10 cellular contexts compared by ENCODE assay signal in genomic region chr12:31961137-31961536, GRCh38. TPM values are rescaled to one million over a fixed set of nuclear protein-coding genes. Genes with fewer than 3 reads are reported as not detected.
DNase-seq lines count a peak whose midpoint lies in the region; ATAC-seq, FAIRE-seq and TF ChIP-seq lines count a peak whose summit lies in the region.
"Had no signal": no experiment of that assay in that cellular context is flagged by ENCODE, and none has a peak within 500 bp of the region (broad histone marks: within the 10 kb centered on the region; RNA-seq: fewer than 3 reads in every experiment).

No MANE protein-coding gene starts in this region.

- no peak for TF ChIP-seq CTCF in heart left ventricle (IDR thresholded peaks at IDR 0.05)
- no peak for TF ChIP-seq CTCF in GM12878 (IDR thresholded peaks at IDR 0.05 in 2 of 3, conservative IDR thresholded peaks at IDR 0.05 in 1 of 3; ENCODE audit: control insufficient read depth in 2 of 3, extremely low read depth in 1 of 3, insufficient read depth in 1 of 3, low read depth in 3 of 3, low read length in 3 of 3)
- no peak for TF ChIP-seq CTCF in lung (IDR thresholded peaks at IDR 0.05; ENCODE audit: control extremely low read depth, extremely low read depth)
- TF ChIP-seq CTCF in upper lobe of right lung (IDR thresholded peaks at IDR 0.05), result no peak
- TF ChIP-seq CTCF in RWPE1 (conservative IDR thresholded peaks at IDR 0.05; ENCODE audit: low read depth), result no peak

- FAIRE-seq in GM12878 (lab: Jason Lieb, UNC), result peak; percentile 75
- FAIRE-seq: frontal cortex had no signal

- in situ Hi-C loops in GM12878 (cut with MboI), result no loop called here

- intact Hi-C loops in heart left ventricle (cut with DNase I) (loop anchor here in 4 of 10 donors (5.0 to 10.0 kb wide), 3 partner anchors 226 to 306 kb away; partner anchors contain the start of gene ETFBKMT (in 2 of the 4)), left cardiac atrium (cut with DNase I) (no loop called here), GM12878 (cut with micrococcal nuclease; ENCODE audit: unreplicated experiment) (loop anchor here (2.0 to 10.0 kb wide), 3 partner anchors 174 to 304 kb away; no protein-coding TSS in a partner anchor), upper lobe of right lung (cut with DNase I) (no loop called here)

- H3K27me3 ChIP-seq in heart left ventricle (no peaks in the 10 kb centered on the region), GM12878 (replicated peaks in 1 of 2; ENCODE audit: control insufficient read depth in 2 of 2, insufficient read depth in 2 of 2, low read length in 1 of 2) (no peaks in the 10 kb centered on the region), lung (ENCODE audit: control insufficient read depth, insufficient read depth) (no peaks in the 10 kb centered on the region), upper lobe of right lung (no peaks in the 10 kb centered on the region)

- H3K9me3 ChIP-seq in heart left ventricle (peaks cover 0 to 5% (median 0%) of the 10 kb centered on the region in 12 donors), GM12878 (replicated peaks; ENCODE audit: control insufficient read depth, insufficient read depth, low read length) (peaks cover 17% of the 10 kb centered on the region), lung (ENCODE audit: control insufficient read depth in 2 of 2, insufficient read depth in 1 of 2, low read length in 1 of 2) (no peaks in the 10 kb centered on the region), upper lobe of right lung (no peaks in the 10 kb centered on the region)

- H4K20me1 ChIP-seq in GM12878 (ENCODE audit: control insufficient read depth, insufficient read depth), result no peaks in the 10 kb centered on the region

- H3K4me3 ChIP-seq in heart left ventricle, result peak overlapping the region in 10 of 12 donors; percentile 63 to 92 (median 76)
- peak overlapping the region; percentile 86 for H3K4me3 ChIP-seq in GM12878
- H3K4me3 ChIP-seq in lung, result peak overlapping the region; percentile 57
- H3K4me3 ChIP-seq in upper lobe of right lung, result peak overlapping the region; percentile 82

- CTCF ChIA-PET in GM12878 (lab: Yijun Ruan, JAX) (interaction anchor here (0.7 to 1.8 kb wide), 7 partner anchors 10 to 351 kb away, joined by 3 to 5 read pairs (median 3); no protein-coding TSS in a partner anchor), RWPE1 (lab: Yijun Ruan, JAX) (interaction anchor here (0.7 kb wide), 1 partner anchor 246 kb away, joined by 3 read pairs; no protein-coding TSS in a partner anchor)

- 44 to 67% (median 50%) methylated on average over 2 of the region's 2 CpGs for WGBS in heart left ventricle, 4 donors
- WGBS in GM12878 (ENCODE audit: insufficient coverage, insufficient replicate concordance, low lambda C conversion rate, missing lambda C conversion rate), result 4% methylated on average over 2 of the region's 2 CpGs
- 46 to 57% methylated on average over 2 of the region's 2 CpGs for WGBS in lung, 2 donors

- DNase-seq in heart left ventricle (no peak), left cardiac atrium (no peak), GM12878 (ENCODE audit: low read depth, low spot score) (no peak), lung (ENCODE audit: low spot score) (no peak), upper lobe of right lung (no peak), NCI-H2029 treated with DMSO at 0.1 percent for 48 hours (lab: John Stamatoyannopoulos, UW) (no peak), DMS53 treated with DMSO at 0.1 percent for 48 hours (lab: John Stamatoyannopoulos, UW; ENCODE audit: unreplicated experiment) (no peak), RWPE1 (ENCODE audit: low spot score) (no peak)
- DNase-seq: SHP77 had no signal

- H3K79me2 ChIP-seq in GM12878 (ENCODE audit: control insufficient read depth, insufficient read depth, low read length), result peaks cover 73% of the 10 kb centered on the region

- peaks cover 0 to 66% (median 32%) of the 10 kb centered on the region in 12 donors for H3K4me1 ChIP-seq in heart left ventricle
- H3K4me1 ChIP-seq in GM12878 (ENCODE audit: control insufficient read depth, insufficient read depth, low read length), result peaks cover 12% of the 10 kb centered on the region; the same call in 1 of the 2 replicates
- peaks cover 9 to 25% of the 10 kb centered on the region in 2 donors for H3K4me1 ChIP-seq in lung (ENCODE audit: control insufficient read depth in 2 of 2, insufficient read depth in 2 of 2, low read length in 2 of 2)
- peaks cover 46% of the 10 kb centered on the region for H3K4me1 ChIP-seq in upper lobe of right lung

- TF ChIP-seq POLR2A in heart left ventricle (IDR thresholded peaks at IDR 0.05), result no peak
- TF ChIP-seq POLR2A in GM12878 (IDR thresholded peaks at IDR 0.05; ENCODE audit: low read depth, low read length), result no peak

- TF ChIP-seq EP300 in GM12878 (IDR thresholded peaks at IDR 0.05; ENCODE audit: borderline replicate concordance in 1 of 2, control insufficient read depth in 1 of 2, low read depth in 2 of 2, low read length in 2 of 2), result no peak

- TF ChIP-seq RAD21 in GM12878 (IDR thresholded peaks at IDR 0.05; ENCODE audit: insufficient read depth, low read depth, low read length), result no peak

- peak overlapping the region in 6 of 12 donors; percentile 2 to 97 (median 90) for H3K27ac ChIP-seq in heart left ventricle
- H3K27ac ChIP-seq in GM12878 (ENCODE audit: control insufficient read depth, insufficient read depth), result peak overlapping the region; percentile 76
- no peak overlapping the region for H3K27ac ChIP-seq in lung (ENCODE audit: low read depth in 1 of 2, low read length in 1 of 2)
- peak overlapping the region; percentile 94 for H3K27ac ChIP-seq in upper lobe of right lung
- no peak overlapping the region for H3K27ac ChIP-seq in RWPE1

- peak overlapping the region; percentile 64 for H3K9ac ChIP-seq in GM12878 (ENCODE audit: control insufficient read depth, insufficient read depth, low read length)

- RAD21 ChIA-PET in GM12878 (lab: Charles Lee; ENCODE audit: unreplicated experiment), result interaction anchor here (0.6 to 6.2 kb wide), 10 partner anchors 9 to 308 kb away, joined by 3 to 47 read pairs (median 5); partner anchors contain the start of gene AMN1

- no peak overlapping the region for H2AFZ ChIP-seq in GM12878 (ENCODE audit: control insufficient read depth, low read depth, low read length)

- H3K36me3 ChIP-seq in heart left ventricle (peaks cover 0 to 57% (median 25%) of the 10 kb centered on the region in 9 donors), GM12878 (ENCODE audit: control insufficient read depth in 2 of 2, insufficient read depth in 2 of 2, low read length in 1 of 2) (0 out of 4 replicates have a peak, but pooled peaks cover 0 to 4% of the 10 kb centered on the region in 2 experiments), lung (ENCODE audit: control insufficient read depth in 2 of 2, insufficient read depth in 2 of 2, low read length in 2 of 2) (peaks cover 3 to 6% of the 10 kb centered on the region in 2 donors), upper lobe of right lung (peaks cover 44% of the 10 kb centered on the region)

- POLR2A ChIA-PET in GM12878 (lab: Charles Lee) (interaction anchor here (0.6 to 1.4 kb wide), 7 partner anchors 150 to 308 kb away, joined by 3 to 5 read pairs (median 4); no protein-coding TSS in a partner anchor), RWPE1 (lab: Yijun Ruan, JAX; ENCODE audit: low non-redundant PET) (no interaction called here)

- no peak for ATAC-seq in heart left ventricle
- ATAC-seq in left cardiac atrium, result no peak
- ATAC-seq in GM12878, result peak; percentile 2; the same call in 2 of the 3 replicates
- no peak for ATAC-seq in lung (ENCODE audit: insufficient read depth, low FRiP score)
- no peak for ATAC-seq in upper lobe of right lung

- SMC1A ChIA-PET in GM12878 (lab: Charles Lee; ENCODE audit: uncharacterized antibody, unreplicated experiment), result interaction anchor here (0.7 to 2.2 kb wide), 21 partner anchors 8 to 567 kb away, joined by 3 to 7 read pairs (median 4); no protein-coding TSS in a partner anchor

- TSS peak; percentile 53 for BruUV-seq in GM12878 (replicated peaks; lab: Mats Ljungman, UMichigan)

- peak overlapping the region; percentile 92 for H3K4me2 ChIP-seq in GM12878 (ENCODE audit: control insufficient read depth, insufficient read depth)

RNA-seq across cellular contexts. Expression of gene RESF1, which starts 1.9 kb away (rescaled TPM):
- total RNA-seq in heart left ventricle (10 to 100 TPM; 13.7 to 42.8 (median 22.8) TPM), left cardiac atrium (10 to 100 TPM; 19.8 to 31.2 TPM), GM12878 (2014; rRNA removed) (35.0 and 45.0 TPM in 2 replicates), GM12878 (2014; rRNA removed; fragmentation: Illumina TruSeq; extraction: Trizol) (78.7 and 81.8 TPM in 2 replicates), GM12878 (2021) (54.5 and 60.5 TPM in 2 replicates), lung (10 to 100 TPM; 55.6 to 65.4 TPM), upper lobe of right lung (72.3 TPM)
- polyA plus RNA-seq in heart left ventricle (10 to 100 TPM in 1 of 2 donors, 1 to 10 TPM in 1; 9.5 to 25.8 TPM), GM12878 (2011; rRNA removed) (52.8 and 79.3 TPM in 2 replicates), GM12878 (2014; fragmentation: Illumina TruSeq; extraction: Trizol) (68.8 and 117 TPM in 2 replicates), GM12878 (2014; fragmentation: Nextera tagmentation; extraction: Ambion mirVana) (10 to 100 TPM; 18.9 to 23.6 TPM), GM12878 (2014; rRNA removed) (31.7 and 41.8 TPM in 2 replicates), GM12878 (2016; fragmentation: Nextera tagmentation; extraction: Ambion mirVana) (10 to 100 TPM; 33.4 to 37.6 TPM), lung (10 to 100 TPM; 54.0 to 60.2 TPM)
- 230 and 232 TPM in 2 replicates for total RNA-seq in GM12878 (2013; cell fraction: nucleolus; rRNA removed)
- polyA plus RNA-seq in GM12878 (2011; ENCODE audit: low read depth), result 18.6 TPM
- 22.8 and 32.1 TPM in 2 replicates for polyA plus RNA-seq in GM12878 (2011; cell fraction: cytosol; rRNA removed)
- 62.1 and 62.4 TPM in 2 replicates for polyA plus RNA-seq in GM12878 (2011; cell fraction: nucleus; rRNA removed)
- polyA plus RNA-seq in GM12878 (2012), result 36.4 and 37.0 TPM in 2 replicates
- 53.7 and 91.1 TPM in 2 replicates for polyA minus RNA-seq in GM12878 (2011; rRNA and poly(A)+ RNA removed)
- polyA minus RNA-seq in GM12878 (2011; cell fraction: cytosol; rRNA and poly(A)+ RNA removed), result 19.5 and 26.6 TPM in 2 replicates
- polyA minus RNA-seq in GM12878 (2011; cell fraction: nucleus; rRNA and poly(A)+ RNA removed), result 37.2 and 48.0 TPM in 2 replicates

Comparison
In these comparisons a context has a peak if more than half of its experiments do, and no peak if none do; other contexts are left out.
1. H3K27ac ChIP-seq: peak in GM12878 (single experiment) and upper lobe of right lung (single experiment); none in lung (0 of 2) and RWPE1 (single experiment).
2. Peak in every context shown above with its lines, with median percentiles within 50 percentile points of each other: H3K4me3 ChIP-seq.